9 cellular contexts compared by ENCODE assay signal in genomic region chr17:74042744-74043486, GRCh38.
DNase-seq lines count a peak whose midpoint lies in the region; ATAC-seq, FAIRE-seq and TF ChIP-seq lines count a peak whose summit lies in the region.
"Had no signal": no experiment of that assay in that cellular context is flagged by ENCODE, and none has a peak within 500 bp of the region (broad histone marks: within the 10 kb centered on the region; RNA-seq: fewer than 3 reads in every experiment).

No MANE protein-coding gene starts in this region.

- no peaks in the 10 kb centered on the region for H3K9me1 ChIP-seq in K562 (ENCODE audit: control insufficient read depth, insufficient read depth, low read length)

- BruUV-seq in K562 (replicated peaks; lab: Mats Ljungman, UMichigan) = no TSS peak

- intact Hi-C loops in K562 (cut with micrococcal nuclease) = no loop called here

- in situ Hi-C loops in K562 (cut with MboI) = no loop called here

- DNase-seq in AG09309 (ENCODE audit: low read depth) = peak; percentile 78
- peak; percentile 82 for DNase-seq in HK-2 (ENCODE audit: unreplicated experiment)
- peak in 1 of 4 experiments; percentile 12 for DNase-seq in K562 (ENCODE audit: extremely low read depth in 1 of 4, low spot score in 3 of 4)
- peak in 48 of 56 donors; percentile 9 to 89 (median 52) for DNase-seq in nucleus accumbens (lab: John Stamatoyannopoulos, UW)
- no peak for DNase-seq in GM20000 (ENCODE audit: low spot score)
- no peak for DNase-seq in neural progenitor cell (ENCODE audit: low spot score)

- H3K9ac ChIP-seq in K562 (ENCODE audit: insufficient read depth in 1 of 2, low read depth in 2 of 2, low read length in 2 of 2) (no peak overlapping the region), neural progenitor cell (no peak overlapping the region)

- ATAC-seq in K562 (no peak), HG02798 (IDR thresholded peaks at IDR 0.05; ENCODE audit: poor library complexity, unreplicated experiment) (no peak), GM21515 (IDR thresholded peaks at IDR 0.05; ENCODE audit: unreplicated experiment) (no peak)

- H3K4me3 ChIP-seq in AG09309 (ENCODE audit: control insufficient read depth, low read depth, low read length) (no peak overlapping the region), K562 (no peak overlapping the region), neural progenitor cell (no peak overlapping the region)

- H3K79me2 ChIP-seq in K562 (ENCODE audit: control insufficient read depth, insufficient read depth, low read length) (no peaks in the 10 kb centered on the region), neural progenitor cell (ENCODE audit: low read depth) (no peaks in the 10 kb centered on the region)

- TF ChIP-seq CTCF in AG09309 (IDR thresholded peaks at IDR 0.05; ENCODE audit: control insufficient read depth, insufficient read depth, low read depth, low read length, missing control alignments) (no peak), K562 (IDR thresholded peaks at IDR 0.05 in 2 of 3, conservative IDR thresholded peaks at IDR 0.05 in 1 of 3; ENCODE audit: insufficient read depth in 2 of 3, low read depth in 1 of 3, low read length in 3 of 3) (no peak), GM20000 (IDR thresholded peaks at IDR 0.05; ENCODE audit: extremely low read depth, missing control alignments) (no peak), neural progenitor cell (IDR thresholded peaks at IDR 0.05) (no peak)

- H3K4me3 Mint-ChIP-seq in neural progenitor cell = no peak overlapping the region
- H3K4me3 Mint-ChIP-seq: activated naive CD4-positive, alpha-beta T cell treated with anti-CD3 and anti-CD28 coated beads, Interleukin-2, amount 50 U/mL, for 24 hours had no signal

- H3K27me3 Mint-ChIP-seq in neural progenitor cell (ENCODE audit: insufficient read depth, low read depth) = peaks cover 5% of the 10 kb centered on the region

- H2AFZ ChIP-seq in K562 (ENCODE audit: low read depth, low read length) (no peak overlapping the region), neural progenitor cell (replicated peaks) (no peak overlapping the region)

- TF ChIP-seq EP300 in K562 (IDR thresholded peaks at IDR 0.05; ENCODE audit: low read length) = no peak

- H3K36me3 ChIP-seq in K562 (ENCODE audit: control insufficient read depth, insufficient read depth, low read length) (no peaks in the 10 kb centered on the region), neural progenitor cell (no peaks in the 10 kb centered on the region)

- TF ChIP-seq POLR2A in K562 (conservative IDR thresholded peaks at IDR 0.05) = no peak

- no peak overlapping the region for H3K27ac ChIP-seq in K562 (ENCODE audit: extremely low read depth, low read depth, low read length)
- no peak overlapping the region for H3K27ac ChIP-seq in neural progenitor cell

- H3K36me3 Mint-ChIP-seq in neural progenitor cell = no peaks in the 10 kb centered on the region
- H3K36me3 Mint-ChIP-seq: activated naive CD4-positive, alpha-beta T cell treated with anti-CD3 and anti-CD28 coated beads, Interleukin-2, amount 50 U/mL, for 24 hours had no signal

- FAIRE-seq in K562 (lab: Jason Lieb, UNC) = no peak

- no peaks in the 10 kb centered on the region for H3F3A ChIP-seq in neural progenitor cell (ENCODE audit: low read depth)

- no peaks in the 10 kb centered on the region for H3K9me3 Mint-ChIP-seq in neural progenitor cell
- H3K9me3 Mint-ChIP-seq: activated naive CD4-positive, alpha-beta T cell treated with anti-CD3 and anti-CD28 coated beads, Interleukin-2, amount 50 U/mL, for 24 hours had no signal

- no peak overlapping the region for H3K27ac Mint-ChIP-seq in neural progenitor cell
- H3K27ac Mint-ChIP-seq: activated naive CD4-positive, alpha-beta T cell treated with anti-CD3 and anti-CD28 coated beads, Interleukin-2, amount 50 U/mL, for 24 hours had no signal

- CTCF ChIA-PET in K562 (lab: Yijun Ruan, JAX; ENCODE audit: low intra/inter-chr PET ratio) = no interaction called here

- H3K4me1 ChIP-seq in K562 (replicated peaks in 1 of 2; ENCODE audit: control insufficient read depth in 2 of 2, insufficient read depth in 2 of 2, low read length in 2 of 2) = no peaks in the 10 kb centered on the region
- H3K4me1 ChIP-seq in neural progenitor cell = peaks cover 6% of the 10 kb centered on the region

- H3K4me1 Mint-ChIP-seq in neural progenitor cell = peaks cover 33% of the 10 kb centered on the region
- H3K4me1 Mint-ChIP-seq: activated naive CD4-positive, alpha-beta T cell treated with anti-CD3 and anti-CD28 coated beads, Interleukin-2, amount 50 U/mL, for 24 hours had no signal

- no peak for TF ChIP-seq RAD21 in K562 (CRISPR knock-in tag; conservative IDR thresholded peaks at IDR 0.05 in 1 of 2, IDR thresholded peaks at IDR 0.05 in 1 of 2)

- no peak overlapping the region for H3K4me2 ChIP-seq in K562 (ENCODE audit: insufficient read depth, low read length)
- H3K4me2 ChIP-seq in neural progenitor cell = no peak overlapping the region

- H3K27me3 ChIP-seq in K562 (ENCODE audit: control insufficient read depth in 2 of 2, insufficient read depth in 2 of 2, low read length in 2 of 2) (peaks cover 2 to 38% of the 10 kb centered on the region in 2 experiments; a peak in 4 of 5 replicates), neural progenitor cell (no peaks in the 10 kb centered on the region)

- POLR2A ChIA-PET in K562 (lab: Yijun Ruan, JAX) = no interaction called here

- under 1% methylated on average over 8 of the region's 8 CpGs for WGBS in K562 (ENCODE audit: insufficient coverage, low coverage, missing lambda C conversion rate)

- H4K20me1 ChIP-seq in K562 (replicated peaks; ENCODE audit: control insufficient read depth, insufficient read depth, low read length) (peaks cover 7% of the 10 kb centered on the region; the same call in 1 of the 2 replicates), neural progenitor cell (ENCODE audit: low read depth) (no peaks in the 10 kb centered on the region)

- H3K9me3 ChIP-seq in K562 (replicated peaks; ENCODE audit: control insufficient read depth, insufficient read depth, low read depth, low read length) (no peaks in the 10 kb centered on the region), neural progenitor cell (ENCODE audit: low read depth) (no peaks in the 10 kb centered on the region)

TF ChIP-seq in K562, 482 proteins besides CTCF, POLR2A, EP300 and RAD21:
- TF ChIP-seq CCNT2 (IDR thresholded peaks at IDR 0.05; ENCODE audit: borderline replicate concordance, extremely low read depth, insufficient read length, low read depth, low read length) = no peak
- TF ChIP-seq FOSL1 (tag; conservative IDR thresholded peaks at IDR 0.05) = peak; percentile 85
- peak; percentile 63 for TF ChIP-seq ATF3 (IDR thresholded peaks at IDR 0.05)
- no peak for TF ChIP-seq ATF3 (CRISPR knock-in tag; conservative IDR thresholded peaks at IDR 0.05)
- TF ChIP-seq NR4A1 (CRISPR knock-in tag; IDR thresholded peaks at IDR 0.05) = no peak
- TF ChIP-seq NR4A1 (tag; IDR thresholded peaks at IDR 0.05) = no peak
- TF ChIP-seq TFE3 (CRISPR knock-in tag; IDR thresholded peaks at IDR 0.05) = peak; percentile 45
- 0 out of 2 replicates have a peak, but pooled peaks have one; percentile 27 for TF ChIP-seq JUN (IDR thresholded peaks at IDR 0.05; ENCODE audit: borderline replicate concordance, low read depth, low read length)
- TF ChIP-seq JUN (CRISPR knock-in tag; IDR thresholded peaks at IDR 0.05; ENCODE audit: borderline replicate concordance) = no peak
- 0 out of 4 replicates have a peak, but pooled peaks of 1 of the 2 experiments have one; percentile 16 for TF ChIP-seq NRF1 (conservative IDR thresholded peaks at IDR 0.05 in 1 of 2, IDR thresholded peaks at IDR 0.05 in 1 of 2)

Comparison
In these comparisons a context has a peak if more than half of its experiments do, and no peak if none do; other contexts are left out.
1. DNase-seq: peak in AG09309 (single experiment), HK-2 (single experiment) and nucleus accumbens (48 of 56); none in GM20000 (single experiment) and neural progenitor cell (single experiment).